ENCODE assay signal across 1 cellular context in genomic region chr17:81488276-81488860, GRCh38.
TF ChIP-seq lines count a peak whose summit lies in the region.

No MANE protein-coding gene starts in this region.

TF ChIP-seq in HEK293, 187 proteins besides CTCF, POLR2A, EP300 and RAD21 (continued from another document):
- TF ChIP-seq GLIS2 (tag by site-specific recombination; IDR thresholded peaks at IDR 0.05) (peak; percentile 74), ZNF394 (tag by site-specific recombination; IDR thresholded peaks at IDR 0.05; ENCODE audit: borderline replicate concordance) (no peak), ZBTB6 (tag by site-specific recombination; IDR thresholded peaks at IDR 0.05) (0 out of 2 replicates have a peak, but pooled peaks have one; percentile 31), ZSCAN18 (tag by site-specific recombination; IDR thresholded peaks at IDR 0.05) (no peak), HIC1 (tag by site-specific recombination; IDR thresholded peaks at IDR 0.05) (0 out of 2 replicates have a peak, but pooled peaks have one; percentile 31)
TF ChIP-seq in HEK293: peak in this region for 11.
